In the genomic region with DNA sequence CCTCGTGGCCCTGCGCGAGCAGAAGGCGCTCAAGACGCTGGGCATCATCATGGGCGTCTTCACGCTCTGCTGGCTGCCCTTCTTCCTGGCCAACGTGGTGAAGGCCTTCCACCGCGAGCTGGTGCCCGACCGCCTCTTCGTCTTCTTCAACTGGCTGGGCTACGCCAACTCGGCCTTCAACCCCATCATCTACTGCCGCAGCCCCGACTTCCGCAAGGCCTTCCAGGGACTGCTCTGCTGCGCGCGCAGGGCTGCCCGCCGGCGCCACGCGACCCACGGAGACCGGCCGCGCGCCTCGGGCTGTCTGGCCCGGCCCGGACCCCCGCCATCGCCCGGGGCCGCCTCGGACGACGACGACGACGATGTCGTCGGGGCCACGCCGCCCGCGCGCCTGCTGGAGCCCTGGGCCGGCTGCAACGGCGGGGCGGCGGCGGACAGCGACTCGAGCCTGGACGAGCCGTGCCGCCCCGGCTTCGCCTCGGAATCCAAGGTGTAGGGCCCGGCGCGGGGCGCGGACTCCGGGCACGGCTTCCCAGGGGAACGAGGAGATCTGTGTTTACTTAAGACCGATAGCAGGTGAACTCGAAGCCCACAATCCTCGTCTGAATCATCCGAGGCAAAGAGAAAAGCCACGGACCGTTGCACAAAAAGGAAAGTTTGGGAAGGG, we compare ENCODE assay signal across 9 cellular contexts. TPM values are rescaled to one million over a fixed set of nuclear protein-coding genes. Genes with fewer than 3 reads are reported as not detected.
A peak's percentile ranks its signal among the peaks of the same experiment; 100 is the strongest.
DNase-seq lines count a peak whose midpoint lies in the region; ATAC-seq, FAIRE-seq and TF ChIP-seq lines count a peak whose summit lies in the region.
"Had no signal": no experiment of that assay in that cellular context is flagged by ENCODE, and none has a peak within 500 bp of the region (broad histone marks: within the 10 kb centered on the region; RNA-seq: fewer than 3 reads in every experiment).

No MANE protein-coding gene starts in this region.

- TF ChIP-seq CTCF in esophagus squamous epithelium (IDR thresholded peaks at IDR 0.05) (no peak), pancreas (IDR thresholded peaks at IDR 0.05) (no peak), D721Med (IDR thresholded peaks at IDR 0.05; ENCODE audit: insufficient read depth, missing control alignments) (no peak)

- H3K36me3 ChIP-seq in esophagus squamous epithelium (no peaks in the 10 kb centered on the region), pancreas (no peaks in the 10 kb centered on the region)

- H3K9me3 ChIP-seq in esophagus squamous epithelium (no peaks in the 10 kb centered on the region), pancreas (no peaks in the 10 kb centered on the region)

- no peak overlapping the region for H3K27ac Mint-ChIP-seq in T-helper 2 cell treated with Interferon-gamma antibody and Interleukin-4, amounts not matched to agents 5 μg/mL and 100 μg/mL, for 36 hours

- H3K27ac ChIP-seq in esophagus squamous epithelium, result peak overlapping the region; percentile 50 to 90 (median 74)
- peak overlapping the region in 1 of 4 donors; percentile 37 for H3K27ac ChIP-seq in pancreas

- FAIRE-seq in pancreas (lab: Jason Lieb, UNC) (no peak), D721Med (lab: Jason Lieb, UNC) (no peak)
- FAIRE-seq: islet of Langerhans had no signal

- H3K27me3 ChIP-seq in esophagus squamous epithelium (peaks cover 0 to 99% (median 4%) of the 10 kb centered on the region in 4 donors), pancreas (no peaks in the 10 kb centered on the region)

- H3K36me3 Mint-ChIP-seq in T-helper 2 cell treated with Interferon-gamma antibody and Interleukin-4, amounts not matched to agents 5 μg/mL and 100 μg/mL, for 36 hours (ENCODE audit: low read depth), result peaks cover 1% of the 10 kb centered on the region

- peaks cover 22% of the 10 kb centered on the region for H3K4me1 Mint-ChIP-seq in T-helper 2 cell treated with Interferon-gamma antibody and Interleukin-4, amounts not matched to agents 5 μg/mL and 100 μg/mL, for 36 hours (ENCODE audit: low read depth)

- intact Hi-C loops in esophagus squamous epithelium (cut with DNase I), result no loop called here
- intact Hi-C loops in pancreas (cut with DNase I), result no loop called here

- H3K9me3 Mint-ChIP-seq in T-helper 2 cell treated with Interferon-gamma antibody and Interleukin-4, amounts not matched to agents 5 μg/mL and 100 μg/mL, for 36 hours, result no peaks in the 10 kb centered on the region

- peak overlapping the region; percentile 15 to 72 (median 59) for H3K4me3 ChIP-seq in esophagus squamous epithelium
- H3K4me3 ChIP-seq in pancreas, result peak overlapping the region in 3 of 4 donors; percentile 12 to 46 (median 44)

- H3K4me1 ChIP-seq in esophagus squamous epithelium, result peaks cover 9 to 38% (median 15%) of the 10 kb centered on the region in 3 donors
- peaks cover 7 to 15% (median 8%) of the 10 kb centered on the region in 3 donors for H3K4me1 ChIP-seq in pancreas

- peak overlapping the region; percentile 73 for H3K4me3 Mint-ChIP-seq in T-helper 2 cell treated with Interferon-gamma antibody and Interleukin-4, amounts not matched to agents 5 μg/mL and 100 μg/mL, for 36 hours

- DNase-seq in NK-92 treated with Interleukin-12 subunit alpha and Interleukin-12 subunit beta, amount 100 ng/mL, for 24 hours (lab: John Stamatoyannopoulos, UW), result peak; percentile 60
- DNase-seq in NK-92 (lab: John Stamatoyannopoulos, UW; ENCODE audit: unreplicated experiment) (no peak), esophagus squamous epithelium (lab: John Stamatoyannopoulos, UW) (no peak), pancreas (peak; percentile 21 to 85 (median 40)), ureter (ENCODE audit: low spot score) (no peak), cerebellar cortex (ENCODE audit: low spot score) (no peak), D721Med (ENCODE audit: insufficient read length, low spot score) (no peak)
- DNase-seq in T-helper 2 cell treated with Interferon-gamma antibody and Interleukin-4, amounts not matched to agents 5 μg/mL and 100 μg/mL, for 36 hours (ENCODE audit: low spot score), result peak; percentile 7

- no peak for TF ChIP-seq POLR2A in esophagus squamous epithelium (IDR thresholded peaks at IDR 0.05)

- H3K27me3 Mint-ChIP-seq in T-helper 2 cell treated with Interferon-gamma antibody and Interleukin-4, amounts not matched to agents 5 μg/mL and 100 μg/mL, for 36 hours (ENCODE audit: low read depth), result peaks cover 84% of the 10 kb centered on the region

- peak in 3 of 4 donors; percentile 24 to 35 (median 34) for ATAC-seq in pancreas

- WGBS in esophagus squamous epithelium, 2 donors, result 1 to 9% methylated on average over 6 to 7 of the region's 79 CpGs
- 3 to 6% methylated on average over 73 to 79 of the region's 79 CpGs for WGBS in pancreas, 2 donors

RNA-seq across cellular contexts. Expression of gene ADRB1, which starts 1.5 kb away (rescaled TPM):
- 1 to 10 TPM in 1 of 4 donors, under 1 TPM in 2, not detected in 1; 0.18 to 1.1 (median 0.27) TPM for total RNA-seq in esophagus squamous epithelium
- total RNA-seq in pancreas, result 1 to 10 TPM in 3 of 6 donors, under 1 TPM in 3; 0.62 to 1.3 (median 0.97) TPM
- 1 to 10 TPM in 1 of 2 donors, under 1 TPM in 1; 0.49 to 2.1 TPM for polyA plus RNA-seq in pancreas
- total RNA-seq in ureter, result 1.4 TPM

Comparison
In these comparisons a context has a peak if more than half of its experiments do, and no peak if none do; other contexts are left out.
1. DNase-seq: peak in NK-92 treated with Interleukin-12 subunit alpha and Interleukin-12 subunit beta, amount 100 ng/mL, for 24 hours (single experiment), T-helper 2 cell treated with Interferon-gamma antibody and Interleukin-4, amounts not matched to agents 5 μg/mL and 100 μg/mL, for 36 hours (single experiment) and pancreas (6 of 6); none in NK-92 (single experiment), esophagus squamous epithelium (single experiment), ureter (single experiment), cerebellar cortex (single experiment) and D721Med (single experiment).